Comparison of ENCODE assay signal across 8 cellular contexts in genomic region chr13:35789335-35790166, GRCh38.
DNase-seq lines count a peak whose midpoint lies in the region; ATAC-seq and TF ChIP-seq lines count a peak whose summit lies in the region.

No MANE protein-coding gene starts in this region.

- TF ChIP-seq POLR2A in adrenal gland (IDR thresholded peaks at IDR 0.05): no peak

- no peaks in the 10 kb centered on the region for H3K27me3 ChIP-seq in adrenal gland

- H3K9me3 ChIP-seq in adrenal gland (replicated peaks in 1 of 3): no peaks in the 10 kb centered on the region

- peaks cover 29% of the 10 kb centered on the region for H3K27me3 Mint-ChIP-seq in stimulated activated naive CD8-positive, alpha-beta T cell treated with anti-CD3 and anti-CD28 coated beads, Interleukin-15, amount 100 ng/mL, for 72 hours

- TF ChIP-seq CTCF in adrenal gland (IDR thresholded peaks at IDR 0.05): peak in 5 of 6 experiments; percentile 35 to 60 (median 47)

- no peaks in the 10 kb centered on the region for H3K4me1 Mint-ChIP-seq in stimulated activated naive CD8-positive, alpha-beta T cell treated with anti-CD3 and anti-CD28 coated beads, Interleukin-15, amount 100 ng/mL, for 72 hours

- H3K27ac ChIP-seq in adrenal gland: no peak overlapping the region

- intact Hi-C loops in adrenal gland (cut with DNase I): no loop called here

- H3K36me3 ChIP-seq in adrenal gland (replicated peaks in 1 of 2): no peaks in the 10 kb centered on the region

- no peaks in the 10 kb centered on the region for H3K4me1 ChIP-seq in adrenal gland (replicated peaks in 1 of 2)

- ATAC-seq in GM21423 (IDR thresholded peaks at IDR 0.05; ENCODE audit: unreplicated experiment) (peak; percentile 68), HG03108 (IDR thresholded peaks at IDR 0.05; ENCODE audit: unreplicated experiment) (no peak)
- no peak for ATAC-seq in stimulated activated naive CD8-positive, alpha-beta T cell treated with anti-CD3 and anti-CD28 coated beads, Interleukin-15, amount 100 ng/mL, for 72 hours

- no peak overlapping the region for H3K4me3 ChIP-seq in adrenal gland

- 66 to 74% (median 70%) methylated on average over 6 of the region's 6 CpGs for WGBS in adrenal gland, 4 donors

- no peak overlapping the region for H3K27ac Mint-ChIP-seq in stimulated activated naive CD8-positive, alpha-beta T cell treated with anti-CD3 and anti-CD28 coated beads, Interleukin-15, amount 100 ng/mL, for 72 hours

- H3K4me3 Mint-ChIP-seq in stimulated activated naive CD8-positive, alpha-beta T cell treated with anti-CD3 and anti-CD28 coated beads, Interleukin-15, amount 100 ng/mL, for 72 hours: no peak overlapping the region

- no peaks in the 10 kb centered on the region for H3K9me3 Mint-ChIP-seq in stimulated activated naive CD8-positive, alpha-beta T cell treated with anti-CD3 and anti-CD28 coated beads, Interleukin-15, amount 100 ng/mL, for 72 hours

- DNase-seq in EL (peak; percentile 52), LoVo (ENCODE audit: low spot score) (peak; percentile 37), adrenal gland (no peak), iris pigment epithelial cell (ENCODE audit: low read depth) (peak; percentile 67)
- DNase-seq in stimulated activated naive CD8-positive, alpha-beta T cell treated with anti-CD3 and anti-CD28 coated beads, Interleukin-15, amount 100 ng/mL, for 72 hours: no peak
- DNase-seq in stimulated activated CD4-positive, alpha-beta T cell treated with anti-CD3 and anti-CD28 coated beads, Interleukin-12 subunit alpha, Interleukin-12 subunit beta, amount 100 ng/mL, for 4 hours: no peak

Comparison
In these comparisons a context has a peak if more than half of its experiments do, and no peak if none do; other contexts are left out.
1. DNase-seq: peak in EL (single experiment), LoVo (single experiment) and iris pigment epithelial cell (single experiment); none in adrenal gland (0 of 7), stimulated activated naive CD8-positive, alpha-beta T cell treated with anti-CD3 and anti-CD28 coated beads, Interleukin-15, amount 100 ng/mL, for 72 hours (0 of 2) and stimulated activated CD4-positive, alpha-beta T cell treated with anti-CD3 and anti-CD28 coated beads, Interleukin-12 subunit alpha, Interleukin-12 subunit beta, amount 100 ng/mL, for 4 hours (single experiment).